In the genomic region with DNA sequence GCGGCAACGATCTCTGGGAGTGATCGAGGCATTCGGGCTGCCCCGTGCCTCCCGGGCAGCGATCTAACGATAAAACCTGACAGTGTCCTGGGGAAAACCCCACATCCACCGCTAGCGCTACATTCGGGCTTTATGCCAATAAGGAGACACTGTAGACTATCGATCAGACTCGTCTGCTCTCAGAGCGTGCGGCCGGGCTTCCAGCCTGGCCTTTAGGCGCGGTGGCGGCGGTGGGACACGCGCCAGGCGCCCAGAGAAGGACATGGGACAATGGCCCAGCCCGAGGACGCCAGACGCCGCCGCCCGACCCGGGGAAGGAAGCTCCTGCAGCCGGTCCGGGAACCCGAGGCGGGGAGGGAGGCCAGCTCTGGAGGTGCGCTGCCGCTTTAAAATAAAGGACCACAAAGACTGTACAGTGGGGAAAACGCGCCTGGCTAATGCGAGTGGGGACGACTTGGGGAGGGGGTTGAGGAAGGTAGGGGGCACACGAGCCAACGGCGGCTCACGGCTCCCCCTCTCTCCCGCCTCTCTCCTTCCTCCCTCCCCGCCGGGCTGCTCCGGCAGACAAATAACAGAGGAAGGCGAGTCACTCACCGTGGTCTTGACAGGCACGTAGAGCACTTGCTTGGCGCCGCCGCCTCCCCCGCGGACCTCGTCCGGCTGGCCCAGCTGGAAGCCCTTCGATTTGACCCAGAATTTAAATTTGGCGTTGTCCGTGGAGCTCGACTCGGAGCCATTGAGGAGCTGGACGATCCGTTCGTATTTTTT, we compare ENCODE assay signal across 10 cellular contexts. TPM values are rescaled to one million over a fixed set of nuclear protein-coding genes. Genes with fewer than 3 reads are reported as not detected.
DNase-seq lines count a peak whose midpoint lies in the region; ATAC-seq and TF ChIP-seq lines count a peak whose summit lies in the region.
"Had no signal": no experiment of that assay in that cellular context is flagged by ENCODE, and none has a peak within 500 bp of the region (broad histone marks: within the 10 kb centered on the region; RNA-seq: fewer than 3 reads in every experiment).

No MANE protein-coding gene starts in this region.

- H3K27ac ChIP-seq in cingulate gyrus (ENCODE audit: low read depth, low read length) (peak overlapping the region; percentile 88), lower lobe of right lung (no peak overlapping the region), upper lobe of right lung (no peak overlapping the region)

- H3K9me3 Mint-ChIP-seq in activated CD4-positive, alpha-beta T cell treated with anti-CD3 and anti-CD28 coated beads for 36 hours (ENCODE audit: low read depth): no peaks in the 10 kb centered on the region

- H3K9me3 ChIP-seq in lower lobe of right lung: no peaks in the 10 kb centered on the region
- H3K9me3 ChIP-seq in upper lobe of right lung: no peaks in the 10 kb centered on the region

- peaks cover 52% of the 10 kb centered on the region for H3K27me3 ChIP-seq in lower lobe of right lung (ENCODE audit: low read depth)
- H3K27me3 ChIP-seq in upper lobe of right lung: peaks cover 71% of the 10 kb centered on the region

- H3K4me1 Mint-ChIP-seq in activated CD4-positive, alpha-beta T cell treated with anti-CD3 and anti-CD28 coated beads for 36 hours: peaks cover 2% of the 10 kb centered on the region

- no peaks in the 10 kb centered on the region for H3K36me3 Mint-ChIP-seq in activated CD4-positive, alpha-beta T cell treated with anti-CD3 and anti-CD28 coated beads for 36 hours (ENCODE audit: low read depth)

- POLR2A ChIA-PET in activated CD4-positive, alpha-beta T cell treated with anti-CD3 and anti-CD28 coated beads for 36 hours (lab: Charles Lee): no interaction called here

- intact Hi-C loops in activated CD4-positive, alpha-beta T cell treated with anti-CD3 and anti-CD28 coated beads for 36 hours (cut with DNase I, micrococcal nuclease): no loop called here
- intact Hi-C loops in lower lobe of right lung (cut with DNase I) (no loop called here), upper lobe of right lung (cut with DNase I) (no loop called here)

- DNase-seq in activated CD4-positive, alpha-beta T cell treated with anti-CD3 and anti-CD28 coated beads for 36 hours: peak; percentile 20
- DNase-seq in activated CD4-positive, alpha-beta T cell treated with anti-CD3 and anti-CD28 coated beads, Interleukin-2, amount 50 U/mL, for 48 hours: no peak
- DNase-seq in NCI-H2227 (lab: John Stamatoyannopoulos, UW; ENCODE audit: unreplicated experiment) (peak; percentile 79), lower lobe of right lung (peak; percentile 47), upper lobe of right lung (peak; percentile 64), activated gamma-delta T cell treated with Interleukin-2 at 50 U/mL for 16 hours (no peak)

- no peak overlapping the region for H3K4me3 Mint-ChIP-seq in activated CD4-positive, alpha-beta T cell treated with anti-CD3 and anti-CD28 coated beads for 36 hours
- H3K4me3 Mint-ChIP-seq: B cell had no signal

- CTCF ChIA-PET in activated CD4-positive, alpha-beta T cell treated with anti-CD3 and anti-CD28 coated beads for 36 hours (lab: Charles Lee): interaction anchor here (0.5 kb wide), 1 partner anchor 1859 kb away, joined by 3 read pairs; no protein-coding TSS in a partner anchor

- peaks cover 37% of the 10 kb centered on the region for H3K27me3 Mint-ChIP-seq in activated CD4-positive, alpha-beta T cell treated with anti-CD3 and anti-CD28 coated beads for 36 hours

- no peak for ATAC-seq in activated CD4-positive, alpha-beta T cell treated with anti-CD3 and anti-CD28 coated beads for 36 hours
- peak; percentile 9 to 51 for ATAC-seq in lower lobe of right lung
- peak; percentile 23 for ATAC-seq in upper lobe of right lung
- ATAC-seq in GM21390 (IDR thresholded peaks at IDR 0.05; ENCODE audit: unreplicated experiment): no peak

- no peak overlapping the region for H3K27ac Mint-ChIP-seq in activated CD4-positive, alpha-beta T cell treated with anti-CD3 and anti-CD28 coated beads for 36 hours
- H3K27ac Mint-ChIP-seq: B cell had no signal

- H3K36me3 ChIP-seq in lower lobe of right lung: no peaks in the 10 kb centered on the region
- H3K36me3 ChIP-seq in upper lobe of right lung: no peaks in the 10 kb centered on the region

- TF ChIP-seq CTCF in lower lobe of right lung (IDR thresholded peaks at IDR 0.05) (no peak), upper lobe of right lung (IDR thresholded peaks at IDR 0.05) (no peak)

- H3K4me3 ChIP-seq in lower lobe of right lung (peak overlapping the region; percentile 44), upper lobe of right lung (peak overlapping the region; percentile 39)

- H3K4me1 ChIP-seq in lower lobe of right lung: peaks cover 25% of the 10 kb centered on the region
- H3K4me1 ChIP-seq in upper lobe of right lung: peaks cover 18% of the 10 kb centered on the region

RNA-seq across cellular contexts. Expression of a gene that starts 2.1 kb away (rescaled TPM):
- not detected for total RNA-seq in activated CD4-positive, alpha-beta T cell treated with anti-CD3 and anti-CD28 coated beads for 36 hours
- total RNA-seq in lower lobe of right lung: 0.56 TPM
- not detected for total RNA-seq in upper lobe of right lung
- total RNA-seq: B cell; T-helper 2 cell treated with Interferon-gamma antibody and Interleukin-4, amounts not matched to agents 100 ng/mL and 5 ng/mL, for 36 hours had no signal

Comparison
In these comparisons a context has a peak if more than half of its experiments do, and no peak if none do; other contexts are left out.
1. DNase-seq: peak in activated CD4-positive, alpha-beta T cell treated with anti-CD3 and anti-CD28 coated beads for 36 hours (single experiment), NCI-H2227 (single experiment), lower lobe of right lung (single experiment) and upper lobe of right lung (single experiment); none in activated CD4-positive, alpha-beta T cell treated with anti-CD3 and anti-CD28 coated beads, Interleukin-2, amount 50 U/mL, for 48 hours (0 of 2) and activated gamma-delta T cell treated with Interleukin-2 at 50 U/mL for 16 hours (single experiment).
2. ATAC-seq: peak in lower lobe of right lung (2 of 2) and upper lobe of right lung (single experiment); none in activated CD4-positive, alpha-beta T cell treated with anti-CD3 and anti-CD28 coated beads for 36 hours (single experiment) and GM21390 (single experiment).